1 cellular context compared by ENCODE assay signal in the genomic region with DNA sequence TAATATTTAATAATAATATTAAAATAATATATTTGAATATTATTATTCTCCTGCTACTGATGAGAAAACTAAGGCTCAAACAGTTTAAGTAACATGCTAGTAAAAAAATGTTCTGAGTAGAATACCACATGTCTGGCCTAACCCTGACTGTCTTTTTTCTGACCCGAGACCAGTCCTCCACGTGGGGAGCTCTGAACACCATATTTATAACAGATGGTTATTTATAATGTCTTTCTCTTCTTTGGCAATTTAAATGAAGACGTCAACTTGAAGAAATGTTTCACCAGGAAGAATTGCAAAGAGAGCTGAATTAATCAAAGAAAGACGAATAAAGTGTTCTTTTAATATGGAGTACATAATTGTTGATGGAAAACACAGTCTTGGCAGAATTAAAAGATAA.
TF ChIP-seq lines count a peak whose summit lies in the region.

No MANE protein-coding gene starts in this region.

TF ChIP-seq in SK-N-SH treated with all-trans-retinoic acid at 6 μM for 48 hours, 23 proteins besides CTCF, POLR2A, EP300 and RAD21:
- TF ChIP-seq, protein P1, sequence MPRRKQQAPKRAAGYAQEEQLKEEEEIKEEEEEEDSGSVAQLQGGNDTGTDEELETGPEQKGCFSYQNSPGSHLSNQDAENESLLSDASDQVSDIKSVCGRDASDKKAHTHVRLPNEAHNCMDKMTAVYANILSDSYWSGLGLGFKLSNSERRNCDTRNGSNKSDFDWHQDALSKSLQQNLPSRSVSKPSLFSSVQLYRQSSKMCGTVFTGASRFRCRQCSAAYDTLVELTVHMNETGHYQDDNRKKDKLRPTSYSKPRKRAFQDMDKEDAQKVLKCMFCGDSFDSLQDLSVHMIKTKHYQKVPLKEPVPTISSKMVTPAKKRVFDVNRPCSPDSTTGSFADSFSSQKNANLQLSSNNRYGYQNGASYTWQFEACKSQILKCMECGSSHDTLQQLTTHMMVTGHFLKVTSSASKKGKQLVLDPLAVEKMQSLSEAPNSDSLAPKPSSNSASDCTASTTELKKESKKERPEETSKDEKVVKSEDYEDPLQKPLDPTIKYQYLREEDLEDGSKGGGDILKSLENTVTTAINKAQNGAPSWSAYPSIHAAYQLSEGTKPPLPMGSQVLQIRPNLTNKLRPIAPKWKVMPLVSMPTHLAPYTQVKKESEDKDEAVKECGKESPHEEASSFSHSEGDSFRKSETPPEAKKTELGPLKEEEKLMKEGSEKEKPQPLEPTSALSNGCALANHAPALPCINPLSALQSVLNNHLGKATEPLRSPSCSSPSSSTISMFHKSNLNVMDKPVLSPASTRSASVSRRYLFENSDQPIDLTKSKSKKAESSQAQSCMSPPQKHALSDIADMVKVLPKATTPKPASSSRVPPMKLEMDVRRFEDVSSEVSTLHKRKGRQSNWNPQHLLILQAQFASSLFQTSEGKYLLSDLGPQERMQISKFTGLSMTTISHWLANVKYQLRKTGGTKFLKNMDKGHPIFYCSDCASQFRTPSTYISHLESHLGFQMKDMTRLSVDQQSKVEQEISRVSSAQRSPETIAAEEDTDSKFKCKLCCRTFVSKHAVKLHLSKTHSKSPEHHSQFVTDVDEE (CRISPR knock-in tag; IDR thresholded peaks at IDR 0.05): no peak
- no peak for TF ChIP-seq ZNF565 (CRISPR knock-in tag; conservative IDR thresholded peaks at IDR 0.05; ENCODE audit: low read depth)
- TF ChIP-seq ESRRG (CRISPR knock-in tag; IDR thresholded peaks at IDR 0.05): no peak
- TF ChIP-seq PPARA (CRISPR knock-in tag; IDR thresholded peaks at IDR 0.05; ENCODE audit: borderline replicate concordance): no peak
- TF ChIP-seq ZFP30 (CRISPR knock-in tag; IDR thresholded peaks at IDR 0.05): no peak
- no peak for TF ChIP-seq BACH2 (CRISPR knock-in tag; IDR thresholded peaks at IDR 0.05; ENCODE audit: borderline replicate concordance)
- no peak for TF ChIP-seq ZNF8 (CRISPR knock-in tag; IDR thresholded peaks at IDR 0.05)
- no peak for TF ChIP-seq SNAI2 (CRISPR knock-in tag; IDR thresholded peaks at IDR 0.05)
- TF ChIP-seq ZNF70 (CRISPR knock-in tag; IDR thresholded peaks at IDR 0.05): no peak
- no peak for TF ChIP-seq GLIS3 (CRISPR knock-in tag; IDR thresholded peaks at IDR 0.05)
- TF ChIP-seq, protein P2, sequence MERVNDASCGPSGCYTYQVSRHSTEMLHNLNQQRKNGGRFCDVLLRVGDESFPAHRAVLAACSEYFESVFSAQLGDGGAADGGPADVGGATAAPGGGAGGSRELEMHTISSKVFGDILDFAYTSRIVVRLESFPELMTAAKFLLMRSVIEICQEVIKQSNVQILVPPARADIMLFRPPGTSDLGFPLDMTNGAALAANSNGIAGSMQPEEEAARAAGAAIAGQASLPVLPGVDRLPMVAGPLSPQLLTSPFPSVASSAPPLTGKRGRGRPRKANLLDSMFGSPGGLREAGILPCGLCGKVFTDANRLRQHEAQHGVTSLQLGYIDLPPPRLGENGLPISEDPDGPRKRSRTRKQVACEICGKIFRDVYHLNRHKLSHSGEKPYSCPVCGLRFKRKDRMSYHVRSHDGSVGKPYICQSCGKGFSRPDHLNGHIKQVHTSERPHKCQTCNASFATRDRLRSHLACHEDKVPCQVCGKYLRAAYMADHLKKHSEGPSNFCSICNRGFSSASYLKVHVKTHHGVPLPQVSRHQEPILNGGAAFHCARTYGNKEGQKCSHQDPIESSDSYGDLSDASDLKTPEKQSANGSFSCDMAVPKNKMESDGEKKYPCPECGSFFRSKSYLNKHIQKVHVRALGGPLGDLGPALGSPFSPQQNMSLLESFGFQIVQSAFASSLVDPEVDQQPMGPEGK (CRISPR knock-in tag; IDR thresholded peaks at IDR 0.05; ENCODE audit: borderline replicate concordance): no peak
- no peak for TF ChIP-seq TCF4 (CRISPR knock-in tag; IDR thresholded peaks at IDR 0.05; ENCODE audit: borderline replicate concordance)
